Comparison of ENCODE assay signal across 10 cellular contexts in genomic region chr1:218361298-218362065, GRCh38. TPM values are rescaled to one million over a fixed set of nuclear protein-coding genes. Genes with fewer than 3 reads are reported as not detected.
A peak's percentile ranks its signal among the peaks of the same experiment; 100 is the strongest.
DNase-seq lines count a peak whose midpoint lies in the region; ATAC-seq, FAIRE-seq and TF ChIP-seq lines count a peak whose summit lies in the region.
"Had no signal": no experiment of that assay in that cellular context is flagged by ENCODE, and none has a peak within 500 bp of the region (broad histone marks: within the 10 kb centered on the region; RNA-seq: fewer than 3 reads in every experiment).

No MANE protein-coding gene starts in this region.

- TF ChIP-seq CTCF in K562 (IDR thresholded peaks at IDR 0.05 in 2 of 3, conservative IDR thresholded peaks at IDR 0.05 in 1 of 3; ENCODE audit: insufficient read depth in 2 of 3, low read depth in 1 of 3, low read length in 3 of 3) (peak; percentile 46 to 65 (median 60); a peak in 5 of 6 replicates), nephron progenitor cell (IDR thresholded peaks at IDR 0.05) (peak; percentile 59)

- H3K4me2 ChIP-seq in K562 (ENCODE audit: insufficient read depth, low read length) = no peak overlapping the region

- in situ Hi-C loops in G401 (cut with HindIII; ENCODE audit: low sequenced_read_pairs) = no loop called here
- in situ Hi-C loops in K562 (cut with MboI) = no loop called here

- no peak overlapping the region for H3K9ac ChIP-seq in K562 (ENCODE audit: insufficient read depth in 1 of 2, low read depth in 2 of 2, low read length in 2 of 2)

- H3K9me3 Mint-ChIP-seq in nephron progenitor cell = no peaks in the 10 kb centered on the region
- no peaks in the 10 kb centered on the region for H3K9me3 Mint-ChIP-seq in activated CD4-positive, alpha-beta T cell treated with anti-CD3 and anti-CD28 coated beads for 36 hours (ENCODE audit: low read depth)

- no peaks in the 10 kb centered on the region for H3K9me1 ChIP-seq in K562 (ENCODE audit: control insufficient read depth, insufficient read depth, low read length)

- TF ChIP-seq RAD21 in K562 (CRISPR knock-in tag; conservative IDR thresholded peaks at IDR 0.05 in 1 of 2, IDR thresholded peaks at IDR 0.05 in 1 of 2) = peak; percentile 35 to 74

- no peaks in the 10 kb centered on the region for H3K36me3 Mint-ChIP-seq in nephron progenitor cell (ENCODE audit: low read depth)
- no peaks in the 10 kb centered on the region for H3K36me3 Mint-ChIP-seq in activated CD4-positive, alpha-beta T cell treated with anti-CD3 and anti-CD28 coated beads for 36 hours (ENCODE audit: low read depth)

- H2AFZ ChIP-seq in K562 (ENCODE audit: low read depth, low read length) = no peak overlapping the region

- H3K27ac Mint-ChIP-seq in nephron progenitor cell = peak overlapping the region; percentile 34
- no peak overlapping the region for H3K27ac Mint-ChIP-seq in activated CD4-positive, alpha-beta T cell treated with anti-CD3 and anti-CD28 coated beads for 36 hours

- ATAC-seq in K562 (peak; percentile 72), HG02884 (IDR thresholded peaks at IDR 0.05; ENCODE audit: unreplicated experiment) (no peak)
- no peak for ATAC-seq in activated CD4-positive, alpha-beta T cell treated with anti-CD3 and anti-CD28 coated beads for 36 hours

- H4K20me1 ChIP-seq in K562 (replicated peaks; ENCODE audit: control insufficient read depth, insufficient read depth, low read length) = no peaks in the 10 kb centered on the region

- no peak overlapping the region for H3K27ac ChIP-seq in K562 (ENCODE audit: extremely low read depth, low read depth, low read length)

- no peaks in the 10 kb centered on the region for H3K27me3 Mint-ChIP-seq in nephron progenitor cell (ENCODE audit: low read depth, poor library complexity)
- peaks cover 6% of the 10 kb centered on the region for H3K27me3 Mint-ChIP-seq in activated CD4-positive, alpha-beta T cell treated with anti-CD3 and anti-CD28 coated beads for 36 hours

- no peak overlapping the region for H3K4me3 ChIP-seq in K562

- no peaks in the 10 kb centered on the region for H3K9me3 ChIP-seq in K562 (replicated peaks; ENCODE audit: control insufficient read depth, insufficient read depth, low read depth, low read length)

- no peaks in the 10 kb centered on the region for H3K27me3 ChIP-seq in K562 (ENCODE audit: control insufficient read depth in 2 of 2, insufficient read depth in 2 of 2, low read length in 2 of 2)

- H3K4me3 Mint-ChIP-seq in nephron progenitor cell = no peak overlapping the region
- no peak overlapping the region for H3K4me3 Mint-ChIP-seq in activated CD4-positive, alpha-beta T cell treated with anti-CD3 and anti-CD28 coated beads for 36 hours

- intact Hi-C loops in K562 (cut with micrococcal nuclease) = loop anchor here (1.0 to 10.0 kb wide), 3 partner anchors 160 to 1055 kb away; no protein-coding TSS in a partner anchor
- intact Hi-C loops in activated CD4-positive, alpha-beta T cell treated with anti-CD3 and anti-CD28 coated beads for 36 hours (cut with DNase I, micrococcal nuclease) = no loop called here

- POLR2A ChIA-PET in K562 (lab: Yijun Ruan, JAX) = no interaction called here
- POLR2A ChIA-PET in activated CD4-positive, alpha-beta T cell treated with anti-CD3 and anti-CD28 coated beads for 36 hours (lab: Charles Lee) = no interaction called here

- peaks cover 56% of the 10 kb centered on the region for H3K4me1 Mint-ChIP-seq in nephron progenitor cell
- no peaks in the 10 kb centered on the region for H3K4me1 Mint-ChIP-seq in activated CD4-positive, alpha-beta T cell treated with anti-CD3 and anti-CD28 coated beads for 36 hours

- DNase-seq in G401 (ENCODE audit: low spot score) (peak; percentile 11), NCI-H146 (lab: John Stamatoyannopoulos, UW) (peak; percentile 46), K562 (ENCODE audit: extremely low read depth in 1 of 4, low spot score in 3 of 4) (peak in 2 of 4 experiments; percentile 22 to 37), nephron progenitor cell (no peak), HPDE6-E6E7 (ENCODE audit: extremely low spot score) (no peak), globus pallidus (ENCODE audit: low spot score) (no peak)
- DNase-seq in activated CD4-positive, alpha-beta T cell treated with anti-CD3 and anti-CD28 coated beads for 36 hours = no peak

- peak; percentile 78 for FAIRE-seq in K562 (lab: Jason Lieb, UNC)
- FAIRE-seq: H54, islet of Langerhans had no signal

- TF ChIP-seq EP300 in K562 (IDR thresholded peaks at IDR 0.05; ENCODE audit: low read length) = no peak

- 26% methylated on average over 7 of the region's 7 CpGs for WGBS in K562 (ENCODE audit: insufficient coverage, low coverage, missing lambda C conversion rate)

- no peaks in the 10 kb centered on the region for H3K79me2 ChIP-seq in K562 (ENCODE audit: control insufficient read depth, insufficient read depth, low read length)

- BruUV-seq in K562 (replicated peaks; lab: Mats Ljungman, UMichigan) = no TSS peak

- CTCF ChIA-PET in K562 (lab: Yijun Ruan, JAX; ENCODE audit: low intra/inter-chr PET ratio) = interaction anchor here (0.6 to 1.2 kb wide), 2 partner anchors 24 to 1055 kb away, joined by 3 to 5 read pairs; no protein-coding TSS in a partner anchor
- CTCF ChIA-PET in activated CD4-positive, alpha-beta T cell treated with anti-CD3 and anti-CD28 coated beads for 36 hours (lab: Charles Lee) = no interaction called here

- H3K4me1 ChIP-seq in K562 (replicated peaks in 1 of 2; ENCODE audit: control insufficient read depth in 2 of 2, insufficient read depth in 2 of 2, low read length in 2 of 2) = peaks cover 0 to 10% of the 10 kb centered on the region in 2 experiments; a peak in 3 of 5 replicates

- TF ChIP-seq POLR2A in K562 (conservative IDR thresholded peaks at IDR 0.05) = no peak

- no peaks in the 10 kb centered on the region for H3K36me3 ChIP-seq in K562 (ENCODE audit: control insufficient read depth, insufficient read depth, low read length)

TF ChIP-seq in K562, 482 proteins besides CTCF, POLR2A, EP300 and RAD21:
- TF ChIP-seq DEAF1 (CRISPR knock-in tag; IDR thresholded peaks at IDR 0.05) (0 out of 2 replicates have a peak, but pooled peaks have one; percentile 13), NFRKB (IDR thresholded peaks at IDR 0.05; ENCODE audit: low read depth) (no peak), ESRRA (IDR thresholded peaks at IDR 0.05; ENCODE audit: borderline replicate concordance, low read depth) (peak; percentile 88)

RNA-seq across cellular contexts. Expression of gene TGFB2, which starts 16.3 kb away (rescaled TPM):
- total RNA-seq in G401 (2014; rRNA removed; shearing (Covaris generic)) = 0.27 TPM in 1 of 2 replicates, not detected in the other
- total RNA-seq in K562 (2011; cell fraction: chromatin; rRNA removed; ENCODE audit: low replicate concordance) = 0.09 TPM in 1 of 2 replicates, not detected in the other
- total RNA-seq in K562 (2011; cell fraction: nucleolus; rRNA removed) = not detected in 2 replicates
- 0.99 TPM in 1 of 2 replicates, not detected in the other for total RNA-seq in K562 (2011; cell fraction: nucleoplasm; rRNA removed)
- 0.04 and 0.41 TPM in 2 replicates for total RNA-seq in K562 (2014; rRNA removed)
- 0.11 TPM in 1 of 2 replicates, not detected in the other for total RNA-seq in K562 (2014; rRNA removed; fragmentation: Illumina TruSeq; extraction: Trizol)
- total RNA-seq in K562 (2015; rRNA removed; fragmentation: Illumina TruSeq; extraction: Trizol) = 0.04 and 0.14 TPM in 2 replicates
- 0.04 and 0.11 TPM in 2 replicates for total RNA-seq in K562 (2021)
- 0.03 and 0.14 TPM in 2 replicates for polyA plus RNA-seq in K562 (2011; rRNA removed)
- 0.01 TPM in 1 of 2 replicates, not detected in the other for polyA plus RNA-seq in K562 (2011; cell fraction: cytosol; rRNA removed)
- 0.20 and 0.36 TPM in 2 replicates for polyA plus RNA-seq in K562 (2011; cell fraction: nucleus; rRNA removed)
- polyA plus RNA-seq in K562 (2012) = 0.07 and 0.17 TPM in 2 replicates
- 0.04 TPM in 1 of 2 replicates, not detected in the other for polyA plus RNA-seq in K562 (2014; fragmentation: Illumina TruSeq; extraction: Trizol)
- not detected for polyA plus RNA-seq in K562 (2014; fragmentation: Nextera tagmentation; extraction: Ambion mirVana)
- not detected in 2 replicates for polyA plus RNA-seq in K562 (2014; rRNA removed)
- polyA minus RNA-seq in K562 (2011; rRNA and poly(A)+ RNA removed) = 0.14 TPM in 1 of 2 replicates, not detected in the other
- not detected in 2 replicates for polyA minus RNA-seq in K562 (2011; cell fraction: cytosol; rRNA and poly(A)+ RNA removed)
- polyA minus RNA-seq in K562 (2011; cell fraction: nucleus; rRNA and poly(A)+ RNA removed) = 0.13 and 0.22 TPM in 2 replicates
- total RNA-seq in activated CD4-positive, alpha-beta T cell treated with anti-CD3 and anti-CD28 coated beads for 36 hours = under 1 TPM in 1 of 2 experiments, not detected in 1; 0.09 TPM

Comparison
In these comparisons a context has a peak if more than half of its experiments do, and no peak if none do; other contexts are left out.
1. DNase-seq: peak in G401 (single experiment) and NCI-H146 (single experiment); none in nephron progenitor cell (single experiment), HPDE6-E6E7 (single experiment), globus pallidus (single experiment) and activated CD4-positive, alpha-beta T cell treated with anti-CD3 and anti-CD28 coated beads for 36 hours (single experiment).